Comparison of ENCODE assay signal across 2 cellular contexts in the genomic region with DNA sequence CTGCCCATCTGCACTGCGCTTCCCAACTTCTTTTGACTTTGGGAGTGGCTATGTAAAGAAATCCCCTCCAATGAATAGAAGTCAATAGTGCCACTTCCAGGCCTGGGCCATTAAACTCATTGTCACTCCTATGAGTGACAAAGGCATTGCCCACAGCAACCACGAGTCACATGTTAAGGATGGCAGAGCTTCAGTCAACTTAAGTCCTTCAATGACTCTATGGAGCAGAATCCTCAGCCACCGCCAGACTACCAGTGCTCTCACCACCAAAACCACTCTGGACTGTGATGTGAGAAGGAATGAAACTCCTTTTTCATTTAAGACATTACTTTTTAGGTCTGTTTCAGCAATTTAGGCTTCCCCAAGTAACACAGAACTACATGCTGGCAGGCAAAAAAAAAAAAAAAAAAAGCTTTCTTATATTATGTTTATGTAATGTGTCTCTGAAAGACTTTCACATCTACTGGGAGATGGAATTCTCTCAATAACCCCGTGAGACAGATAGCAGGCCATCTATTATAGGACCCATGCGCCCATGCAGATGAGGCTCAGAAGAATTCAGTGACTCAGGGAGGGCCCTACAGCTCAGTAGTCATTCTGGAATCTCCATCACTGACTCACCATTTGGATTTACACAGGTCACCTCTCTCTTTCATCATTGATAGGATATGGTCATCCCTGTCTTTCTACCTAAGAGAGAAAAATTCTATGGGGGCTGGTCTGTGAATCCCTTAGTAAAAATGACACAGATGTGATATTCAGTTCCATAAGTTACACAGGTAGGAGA.
TF ChIP-seq lines count a peak whose summit lies in the region.

No MANE protein-coding gene starts in this region.

TF ChIP-seq in HCT116, 20 proteins besides CTCF, POLR2A, EP300 and RAD21:
- TF ChIP-seq, protein P1, sequence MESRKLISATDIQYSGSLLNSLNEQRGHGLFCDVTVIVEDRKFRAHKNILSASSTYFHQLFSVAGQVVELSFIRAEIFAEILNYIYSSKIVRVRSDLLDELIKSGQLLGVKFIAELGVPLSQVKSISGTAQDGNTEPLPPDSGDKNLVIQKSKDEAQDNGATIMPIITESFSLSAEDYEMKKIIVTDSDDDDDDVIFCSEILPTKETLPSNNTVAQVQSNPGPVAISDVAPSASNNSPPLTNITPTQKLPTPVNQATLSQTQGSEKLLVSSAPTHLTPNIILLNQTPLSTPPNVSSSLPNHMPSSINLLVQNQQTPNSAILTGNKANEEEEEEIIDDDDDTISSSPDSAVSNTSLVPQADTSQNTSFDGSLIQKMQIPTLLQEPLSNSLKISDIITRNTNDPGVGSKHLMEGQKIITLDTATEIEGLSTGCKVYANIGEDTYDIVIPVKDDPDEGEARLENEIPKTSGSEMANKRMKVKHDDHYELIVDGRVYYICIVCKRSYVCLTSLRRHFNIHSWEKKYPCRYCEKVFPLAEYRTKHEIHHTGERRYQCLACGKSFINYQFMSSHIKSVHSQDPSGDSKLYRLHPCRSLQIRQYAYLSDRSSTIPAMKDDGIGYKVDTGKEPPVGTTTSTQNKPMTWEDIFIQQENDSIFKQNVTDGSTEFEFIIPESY (IDR thresholded peaks at IDR 0.05; ENCODE audit: extremely low read depth, insufficient replicate concordance, low read length): no peak
- no peak for TF ChIP-seq TCF7L2 (IDR thresholded peaks at IDR 0.05; ENCODE audit: borderline replicate concordance, extremely low read depth, insufficient read depth, insufficient read length)
- TF ChIP-seq FOSL1 (IDR thresholded peaks at IDR 0.05; ENCODE audit: low read depth): 0 out of 2 replicates have a peak, but pooled peaks have one; percentile 9

TF ChIP-seq in SK-N-SH treated with all-trans-retinoic acid at 6 μM for 48 hours, 23 proteins besides CTCF, POLR2A, EP300 and RAD21:
- TF ChIP-seq ESRRG (CRISPR knock-in tag; IDR thresholded peaks at IDR 0.05) (no peak), ZNF70 (CRISPR knock-in tag; IDR thresholded peaks at IDR 0.05) (no peak), ZFP30 (CRISPR knock-in tag; IDR thresholded peaks at IDR 0.05) (no peak), CSRNP3 (CRISPR knock-in tag; IDR thresholded peaks at IDR 0.05) (no peak), CSDC2 (CRISPR knock-in tag; IDR thresholded peaks at IDR 0.05) (no peak), ZFP3 (CRISPR knock-in tag; IDR thresholded peaks at IDR 0.05) (no peak)
